ENCODE assay signal across 22 cellular contexts in the genomic region with DNA sequence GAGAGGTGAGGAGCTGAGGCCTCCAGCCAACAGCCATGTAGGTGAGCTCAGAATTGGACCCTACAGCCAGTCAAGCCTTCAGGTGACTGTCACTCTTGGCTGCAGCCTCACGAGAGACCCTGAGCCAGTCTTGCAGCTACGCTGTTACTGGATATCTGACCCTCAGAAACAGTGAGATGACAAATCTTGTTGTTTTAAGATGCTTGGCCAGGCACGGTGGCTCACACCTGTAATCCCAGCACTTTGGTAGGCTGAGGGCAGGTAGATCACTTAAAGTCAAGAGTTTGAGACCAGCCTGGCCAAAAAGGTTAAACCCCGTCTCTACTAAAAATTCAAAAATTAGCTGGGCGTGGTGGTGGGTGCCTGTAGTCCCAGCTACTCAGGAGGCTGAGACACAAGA. TPM values are rescaled to one million over a fixed set of nuclear protein-coding genes. Genes with fewer than 3 reads are reported as not detected.
"Had no signal": no experiment of that assay in that cellular context is flagged by ENCODE, and none has a peak within 500 bp of the region (broad histone marks: within the 10 kb centered on the region; RNA-seq: fewer than 3 reads in every experiment).

No MANE protein-coding gene starts in this region.

- DNase-seq: IMR-90, Karpas-422, KG1, MG63, NCI-H1092, NCI-H1105 treated with DMSO at 0.1 percent for 48 hours, NCI-H1417 treated with DMSO at 0.1 percent for 48 hours, NCI-H146, NCI-H1694 treated with DMSO at 0.1 percent for 48 hours, NCI-H2029, NCI-H2081 treated with DMSO at 0.1 percent for 48 hours, NCI-H2171, NCI-H226, NCI-H446, NCI-H510A, NCI-H524 treated with DMSO at 0.1 percent for 48 hours, NCI-H69, NCI-H774, RPMI8226, SHP77 treated with DMSO at 0.1 percent for 48 hours, SJCRH30 had no signal

- H3K27ac ChIP-seq: SJCRH30 had no signal

- H3K27me3 ChIP-seq: MG63, SJCRH30 had no signal

- H3K36me3 ChIP-seq: MG63, SJCRH30 had no signal

- H3K4me3 ChIP-seq: MG63, SJCRH30 had no signal

- H3K9me3 ChIP-seq: MG63, SJCRH30 had no signal

- H3K4me1 ChIP-seq: SJCRH30 had no signal

RNA-seq across cellular contexts. Expression of a gene that starts 6.2 kb away (rescaled TPM):
- total RNA-seq: Right ventricle myocardium inferior, SJCRH30 had no signal
